ENCODE assay signal across 8 cellular contexts in the genomic region with DNA sequence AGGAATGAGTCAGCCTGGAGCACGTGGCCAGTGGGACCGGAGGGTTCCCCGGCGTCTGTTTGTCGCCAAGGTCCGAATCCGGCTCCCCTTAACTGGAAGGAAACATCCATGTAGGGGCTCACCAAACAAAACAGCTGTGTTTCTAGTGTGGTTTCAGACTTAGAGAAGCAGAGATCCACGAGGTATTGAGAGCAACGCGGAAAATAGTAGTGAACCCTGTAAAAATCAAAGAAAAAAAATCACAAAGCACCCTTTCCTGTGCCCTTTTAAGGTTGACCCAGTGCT. TPM values are rescaled to one million over a fixed set of nuclear protein-coding genes. Genes with fewer than 3 reads are reported as not detected.
DNase-seq lines count a peak whose midpoint lies in the region; ATAC-seq, FAIRE-seq and TF ChIP-seq lines count a peak whose summit lies in the region.

No MANE protein-coding gene starts in this region.

- ATAC-seq in A549 (no peak), HG03457 (IDR thresholded peaks at IDR 0.05; ENCODE audit: unreplicated experiment) (no peak), GM18867 (IDR thresholded peaks at IDR 0.05; ENCODE audit: unreplicated experiment) (no peak)
- ATAC-seq in central memory CD8-positive, alpha-beta T cell (replicated peaks; ENCODE audit: extremely low read depth, poor library complexity, severe bottlenecking), result peak; percentile 4

- peak overlapping the region; percentile 73 for H3K4me2 ChIP-seq in A549

- peak overlapping the region; percentile 96 for H3K9ac ChIP-seq in HUES48 (ENCODE audit: low read depth, low read length)
- peak overlapping the region; percentile 44 for H3K9ac ChIP-seq in muscle layer of colon (ENCODE audit: low read length)

- DNase-seq in A549 (ENCODE audit: low read depth in 1 of 2, low spot score in 1 of 2) (no peak), putamen (ENCODE audit: low spot score) (no peak), hepatic stellate cell (ENCODE audit: low spot score) (no peak)
- no peak for DNase-seq in central memory CD8-positive, alpha-beta T cell (ENCODE audit: low spot score in 2 of 2)

- CTCF ChIA-PET in A549 (lab: Yijun Ruan, JAX), result interaction anchor here (0.7 to 1.2 kb wide), 3 partner anchors 10 to 1521 kb away, joined by 4 to 6 read pairs (median 4); no protein-coding TSS in a partner anchor

- H3K9me3 Mint-ChIP-seq in central memory CD8-positive, alpha-beta T cell, result no peaks in the 10 kb centered on the region

- peaks cover 47% of the 10 kb centered on the region for H3K36me3 ChIP-seq in HUES48 (ENCODE audit: control insufficient read depth, insufficient read depth, low read length)
- H3K36me3 ChIP-seq in muscle layer of colon (ENCODE audit: insufficient read depth, low read length), result peaks cover 9% of the 10 kb centered on the region

- POLR2A ChIA-PET in A549 (lab: Yijun Ruan, JAX), result interaction anchor here (1.0 to 2.5 kb wide), 4 partner anchors 9 to 653 kb away, joined by 3 to 41 read pairs (median 6); partner anchors contain the start of gene SCFD2

- H3K4me1 Mint-ChIP-seq in central memory CD8-positive, alpha-beta T cell, result peaks cover 39% of the 10 kb centered on the region

- no peak for TF ChIP-seq RAD21 in A549 (conservative IDR thresholded peaks at IDR 0.05 in 1 of 2, IDR thresholded peaks at IDR 0.05 in 1 of 2)

- peaks cover 23% of the 10 kb centered on the region for H3K4me1 ChIP-seq in A549
- peaks cover 23% of the 10 kb centered on the region for H3K4me1 ChIP-seq in HUES48 (ENCODE audit: control insufficient read depth, insufficient read depth, low read length)
- peaks cover 18% of the 10 kb centered on the region for H3K4me1 ChIP-seq in muscle layer of colon (ENCODE audit: insufficient read depth, low read length)

- peak overlapping the region; percentile 81 for H3K4me3 Mint-ChIP-seq in central memory CD8-positive, alpha-beta T cell

- H3K27ac ChIP-seq in A549 (peak overlapping the region; percentile 88 to 97), HUES48 (ENCODE audit: low read depth, low read length) (peak overlapping the region; percentile 90), muscle layer of colon (ENCODE audit: low read depth, low read length) (peak overlapping the region; percentile 70)

- FAIRE-seq in A549 (lab: Jason Lieb, UNC), result no peak

- peaks cover 15% of the 10 kb centered on the region for H3K36me3 Mint-ChIP-seq in central memory CD8-positive, alpha-beta T cell (ENCODE audit: insufficient read depth)

- H3K27me3 ChIP-seq in HUES48 (ENCODE audit: control insufficient read depth, insufficient read depth, low read length), result no peaks in the 10 kb centered on the region
- H3K27me3 ChIP-seq in muscle layer of colon (ENCODE audit: control insufficient read depth in 1 of 2, insufficient read depth in 2 of 2, low read length in 2 of 2), result no peaks in the 10 kb centered on the region

- TF ChIP-seq EP300 in A549 (IDR thresholded peaks at IDR 0.05), result no peak

- H3K27me3 Mint-ChIP-seq in central memory CD8-positive, alpha-beta T cell, result no peaks in the 10 kb centered on the region

- H3K4me3 ChIP-seq in A549 (peak overlapping the region; percentile 88), HUES48 (ENCODE audit: low read depth, low read length) (peak overlapping the region; percentile 92), muscle layer of colon (ENCODE audit: low read depth in 1 of 2, low read length in 2 of 2) (peak overlapping the region; percentile 66 to 87)

- H3K9me3 ChIP-seq in A549 (no peaks in the 10 kb centered on the region), HUES48 (ENCODE audit: control insufficient read depth, insufficient read depth, low read length) (no peaks in the 10 kb centered on the region), muscle layer of colon (ENCODE audit: low read length) (no peaks in the 10 kb centered on the region)

- no peak for TF ChIP-seq CTCF in A549 (IDR thresholded peaks at IDR 0.05)

- 1% methylated on average over 8 of the region's 10 CpGs for WGBS in A549 (ENCODE audit: missing lambda C conversion rate)

- 0 out of 2 replicates have a peak, but pooled peaks have one; percentile 8 for TF ChIP-seq POLR2A in A549 (IDR thresholded peaks at IDR 0.05; ENCODE audit: low read length)

- H3K27ac Mint-ChIP-seq in central memory CD8-positive, alpha-beta T cell (ENCODE audit: low read depth), result peak overlapping the region; percentile 90

TF ChIP-seq in A549, 52 proteins besides CTCF, POLR2A, EP300 and RAD21:
- TF ChIP-seq NPAS2 (CRISPR knock-in tag; IDR thresholded peaks at IDR 0.05; ENCODE audit: borderline replicate concordance), result no peak
- TF ChIP-seq, protein P1, sequence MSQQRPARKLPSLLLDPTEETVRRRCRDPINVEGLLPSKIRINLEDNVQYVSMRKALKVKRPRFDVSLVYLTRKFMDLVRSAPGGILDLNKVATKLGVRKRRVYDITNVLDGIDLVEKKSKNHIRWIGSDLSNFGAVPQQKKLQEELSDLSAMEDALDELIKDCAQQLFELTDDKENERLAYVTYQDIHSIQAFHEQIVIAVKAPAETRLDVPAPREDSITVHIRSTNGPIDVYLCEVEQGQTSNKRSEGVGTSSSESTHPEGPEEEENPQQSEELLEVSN (IDR thresholded peaks at IDR 0.05; ENCODE audit: borderline replicate concordance, low read depth), result 0 out of 2 replicates have a peak, but pooled peaks have one; percentile 26
- TF ChIP-seq RCOR1 (IDR thresholded peaks at IDR 0.05; ENCODE audit: low read depth, low read length), result no peak
- TF ChIP-seq MYC (IDR thresholded peaks at IDR 0.05; ENCODE audit: borderline replicate concordance, low read length), result peak; percentile 77; the same call in 1 of the 2 replicates
- peak; percentile 52; the same call in 1 of the 2 replicates for TF ChIP-seq USF2 (IDR thresholded peaks at IDR 0.05)

RNA-seq across cellular contexts. Expression of gene ERVMER34-1, which starts 38.3 kb away (rescaled TPM):
- polyA plus RNA-seq in A549 (2011; rRNA removed) (0.59 and 0.60 TPM in 2 replicates), A549 (2017; fragmentation: RNase III; extraction: RNeasy Plus Mini Kit Qiagen cat#74134 plus additional on column Dnase treatment) (0.41 to 0.52 TPM (median 0.47 TPM) in 3 replicates)
- 0.29 and 0.30 TPM in 2 replicates for polyA plus RNA-seq in A549 (2012; cell fraction: cytosol; rRNA removed)
- 0.14 and 0.34 TPM in 2 replicates for polyA plus RNA-seq in A549 (2012; cell fraction: nucleus; rRNA removed)
- polyA minus RNA-seq in A549 (2011; rRNA and poly(A)+ RNA removed), result 0.08 and 0.34 TPM in 2 replicates

RNA-seq across cellular contexts. Expression of gene USP46, which starts 53.8 kb away (rescaled TPM):
- polyA plus RNA-seq in A549 (2011; rRNA removed) (15.9 and 16.4 TPM in 2 replicates), A549 (2017; fragmentation: RNase III; extraction: RNeasy Plus Mini Kit Qiagen cat#74134 plus additional on column Dnase treatment) (5.5 to 5.8 TPM (median 5.6 TPM) in 3 replicates)
- 1.6 and 2.3 TPM in 2 replicates for polyA plus RNA-seq in A549 (2012; cell fraction: cytosol; rRNA removed)
- 1.3 and 1.7 TPM in 2 replicates for polyA plus RNA-seq in A549 (2012; cell fraction: nucleus; rRNA removed)
- 8.2 and 13.5 TPM in 2 replicates for polyA minus RNA-seq in A549 (2011; rRNA and poly(A)+ RNA removed)
